ENCODE assay signal across 25 cellular contexts in genomic region chr2:170229125-170229524, GRCh38.
"Had no signal": no experiment of that assay in that cellular context is flagged by ENCODE, and none has a peak within 500 bp of the region (broad histone marks: within the 10 kb centered on the region; RNA-seq: fewer than 3 reads in every experiment).

No MANE protein-coding gene starts in this region.

- FAIRE-seq: bronchial epithelial cell, urothelium cell line had no signal

- ATAC-seq: activated CD8-positive, alpha-beta memory T cell treated with anti-CD3 and anti-CD28 coated beads, Interleukin-2, amount 10 ng/mL, durations not matched to agents 7 days and 5 days; effector memory CD8-positive, alpha-beta T cell; esophagus mucosa; left ventricle myocardium superior; naive thymus-derived CD8-positive, alpha-beta T cell; stimulated activated memory B cell treated with anti-CD40 and anti-IgM and Interleukin-4, amounts not matched to agents 10 μg/mL and 1 μg/mL and 100 μg/mL, for 72 hours had no signal

- DNase-seq: activated CD4-positive, alpha-beta memory T cell treated with anti-CD3 and anti-CD28 coated beads, Interleukin-2, amount 10 ng/mL, durations not matched to agents 7 days and 5 days; activated CD4-positive, alpha-beta T cell treated with anti-CD3 and anti-CD28 coated beads for 4 hours; activated CD4-positive, CD25-positive, alpha-beta regulatory T cell; activated CD8-positive, alpha-beta memory T cell treated with anti-CD3 and anti-CD28 coated beads, Interleukin-2, amount 10 ng/mL, durations not matched to agents 7 days and 5 days; activated effector memory CD4-positive, alpha-beta T cell treated with anti-CD3 and anti-CD28 coated beads, Interleukin-2, amount 50 U/mL, for 16 hours; activated naive CD4-positive, alpha-beta T cell treated with anti-CD3 and anti-CD28 coated beads, Interleukin-2, amount 10 ng/mL, durations not matched to agents 7 days and 5 days; activated T-cell treated with anti-CD3 and anti-CD28 coated beads for 4 hours; amygdala; colonic mucosa; dorsolateral prefrontal cortex; effector memory CD8-positive, alpha-beta T cell; foreskin melanocyte; glutamatergic neuron; immature natural killer cell; left ventricle myocardium superior; mammary epithelial cell; naive thymus-derived CD8-positive, alpha-beta T cell; sigmoid colon; stimulated activated CD4-positive, alpha-beta T cell treated with anti-CD3 and anti-CD28 coated beads, Interleukin-15, amount 100 ng/mL, for 24 hours; stomach; transverse colon had no signal
